ENCODE assay signal across 18 cellular contexts in the genomic region with DNA sequence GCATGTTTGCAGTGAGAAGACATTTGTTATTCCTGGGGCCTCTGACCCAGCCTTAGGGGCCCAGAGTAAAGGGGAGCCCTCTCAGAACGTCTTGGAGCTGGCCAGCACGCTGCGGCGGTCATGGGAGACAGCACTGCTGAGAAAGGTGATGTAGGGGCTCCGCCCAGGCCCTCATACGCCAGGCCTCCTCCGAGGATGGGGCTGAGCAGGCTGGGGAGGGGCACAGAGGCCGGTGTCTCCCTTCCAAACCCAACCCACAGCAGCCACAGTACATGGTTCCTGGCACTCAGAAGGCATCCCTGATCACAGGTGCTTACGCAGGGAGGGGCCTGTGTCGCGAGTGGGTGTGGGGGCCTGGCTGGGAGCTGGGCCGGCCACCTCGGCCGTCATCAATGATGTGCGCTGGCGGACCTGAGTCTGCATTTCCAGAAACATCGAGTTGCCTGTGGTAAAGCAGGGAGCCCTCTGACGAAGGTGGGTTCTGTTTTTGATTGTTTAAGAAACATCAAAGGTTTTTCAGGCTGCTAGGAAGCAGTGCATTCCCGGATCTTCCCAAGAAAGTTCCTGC. TPM values are rescaled to one million over a fixed set of nuclear protein-coding genes. Genes with fewer than 3 reads are reported as not detected.
DNase-seq lines count a peak whose midpoint lies in the region; ATAC-seq, FAIRE-seq and TF ChIP-seq lines count a peak whose summit lies in the region.
"Had no signal": no experiment of that assay in that cellular context is flagged by ENCODE, and none has a peak within 500 bp of the region (broad histone marks: within the 10 kb centered on the region; RNA-seq: fewer than 3 reads in every experiment).

No MANE protein-coding gene starts in this region.

- H2AFZ ChIP-seq in H1 (ENCODE audit: low read length): no peak overlapping the region
- H2AFZ ChIP-seq in osteoblast (ENCODE audit: low read length): no peak overlapping the region
- H2AFZ ChIP-seq: PC-9 had no signal

- no peak overlapping the region for H2BK20ac ChIP-seq in H1 (ENCODE audit: low read length)

- H3K27me3 ChIP-seq in H1 (replicated peaks in 1 of 4; ENCODE audit: control insufficient read depth in 3 of 4, extremely low read depth in 1 of 4, insufficient read depth in 3 of 4, low read length in 3 of 4): no peaks in the 10 kb centered on the region
- H3K27me3 ChIP-seq in osteoblast (ENCODE audit: insufficient read depth, low read length): peaks cover 3% of the 10 kb centered on the region
- no peaks in the 10 kb centered on the region for H3K27me3 ChIP-seq in naive thymus-derived CD4-positive, alpha-beta T cell (ENCODE audit: control insufficient read depth in 2 of 2, insufficient read depth in 2 of 2, low read length in 2 of 2)
- H3K27me3 ChIP-seq: BE2C had no signal

- TF ChIP-seq EP300 in H1 (IDR thresholded peaks at IDR 0.05; ENCODE audit: borderline replicate concordance in 1 of 2, low read depth in 2 of 2, low read length in 2 of 2): no peak

- FAIRE-seq in H1 (lab: Jason Lieb, UNC): no peak
- FAIRE-seq: A204.1, GM12878, K562 had no signal

- TF ChIP-seq RAD21 in H1 (IDR thresholded peaks at IDR 0.05 in 1 of 2, conservative IDR thresholded peaks at IDR 0.05 in 1 of 2; ENCODE audit: low read depth in 2 of 2, low read length in 2 of 2): no peak

- no peaks in the 10 kb centered on the region for H4K20me1 ChIP-seq in H1 (replicated peaks in 1 of 2; ENCODE audit: control insufficient read depth in 1 of 2, insufficient read depth in 2 of 2, low read length in 2 of 2)
- no peaks in the 10 kb centered on the region for H4K20me1 ChIP-seq in osteoblast (ENCODE audit: insufficient read depth, low read length)

- no peak overlapping the region for H4K5ac ChIP-seq in H1 (ENCODE audit: insufficient read length, low read depth, low read length)

- H3K4me2 ChIP-seq in H1 (ENCODE audit: insufficient read depth in 1 of 2, low read depth in 2 of 2, low read length in 2 of 2): no peak overlapping the region
- no peak overlapping the region for H3K4me2 ChIP-seq in osteoblast (ENCODE audit: insufficient read depth, low read length)
- H3K4me2 ChIP-seq: PC-9 had no signal

- H3K36me3 Mint-ChIP-seq in activated naive CD8-positive, alpha-beta T cell treated with anti-CD3 and anti-CD28 coated beads, Interleukin-2, amount 50 U/mL, for 24 hours (ENCODE audit: low read depth): no peaks in the 10 kb centered on the region
- H3K36me3 Mint-ChIP-seq in activated naive CD8-positive, alpha-beta T cell treated with anti-CD3 and anti-CD28 coated beads for 36 hours: no peaks in the 10 kb centered on the region
- no peaks in the 10 kb centered on the region for H3K36me3 Mint-ChIP-seq in naive thymus-derived CD4-positive, alpha-beta T cell
- H3K36me3 Mint-ChIP-seq: CD4-positive, alpha-beta memory T cell had no signal

- no peak overlapping the region for H2BK12ac ChIP-seq in H1 (ENCODE audit: low read depth, low read length)

- H3K18ac ChIP-seq in H1 (ENCODE audit: extremely low read depth, low read length): no peak overlapping the region

- H3K23me2 ChIP-seq in H1 (ENCODE audit: low read depth, low read length): no peaks in the 10 kb centered on the region

- 94% methylated on average over 19 of the region's 19 CpGs; no CpG with 5 or more reads in 1 of the 2 experiments for WGBS in H1 (ENCODE audit: extremely low coverage in 1 of 2, insufficient coverage in 1 of 2, insufficient read length in 1 of 2, insufficient replicate concordance in 2 of 2, low coverage in 1 of 2, low lambda C conversion rate in 2 of 2, missing lambda C conversion rate in 1 of 2), 2 experiments

- H2BK15ac ChIP-seq in H1 (ENCODE audit: low read length): peak overlapping the region; percentile 61; the same call in 1 of the 2 replicates

- peaks cover 7% of the 10 kb centered on the region for H3K4me1 Mint-ChIP-seq in activated naive CD8-positive, alpha-beta T cell treated with anti-CD3 and anti-CD28 coated beads, Interleukin-2, amount 50 U/mL, for 24 hours
- H3K4me1 Mint-ChIP-seq in activated naive CD8-positive, alpha-beta T cell treated with anti-CD3 and anti-CD28 coated beads for 36 hours: peaks cover 2% of the 10 kb centered on the region
- peaks cover 0 to 21% (median 0%) of the 10 kb centered on the region in 7 donors for H3K4me1 Mint-ChIP-seq in naive thymus-derived CD4-positive, alpha-beta T cell

- H2BK120ac ChIP-seq in H1 (replicated peaks; ENCODE audit: low read depth, low read length): no peak overlapping the region

- no peak overlapping the region for H2BK5ac ChIP-seq in H1 (ENCODE audit: low read depth, low read length)

- no peak overlapping the region for H3K56ac ChIP-seq in H1 (replicated peaks; ENCODE audit: insufficient read length, low read depth, low read length)

- no peak overlapping the region for H3K27ac Mint-ChIP-seq in activated naive CD8-positive, alpha-beta T cell treated with anti-CD3 and anti-CD28 coated beads, Interleukin-2, amount 50 U/mL, for 24 hours
- no peak overlapping the region for H3K27ac Mint-ChIP-seq in activated naive CD8-positive, alpha-beta T cell treated with anti-CD3 and anti-CD28 coated beads for 36 hours
- H3K27ac Mint-ChIP-seq in naive thymus-derived CD4-positive, alpha-beta T cell: peak overlapping the region in 3 of 9 donors; percentile 17 to 87 (median 28)

- no peaks in the 10 kb centered on the region for H3K79me1 ChIP-seq in H1 (ENCODE audit: low read depth, low read length)

- H2AK5ac ChIP-seq in H1 (ENCODE audit: low read depth, low read length): no peak overlapping the region

- no peak overlapping the region for H3K14ac ChIP-seq in H1 (ENCODE audit: insufficient read length)

- intact Hi-C loops in naive thymus-derived CD4-positive, alpha-beta T cell (cut with micrococcal nuclease): no loop called here

- peak; percentile 17 for ATAC-seq in activated naive CD8-positive, alpha-beta T cell treated with anti-CD3 and anti-CD28 coated beads, Interleukin-2, amount 50 U/mL, for 24 hours
- no peak for ATAC-seq in HG03196 (IDR thresholded peaks at IDR 0.05; ENCODE audit: unreplicated experiment)
- ATAC-seq in naive thymus-derived CD4-positive, alpha-beta T cell: no peak
- ATAC-seq: GM12878, K562 had no signal

- no peak overlapping the region for H3K23ac ChIP-seq in H1 (ENCODE audit: insufficient read length)

- H3K4me3 Mint-ChIP-seq in activated naive CD8-positive, alpha-beta T cell treated with anti-CD3 and anti-CD28 coated beads, Interleukin-2, amount 50 U/mL, for 24 hours: no peak overlapping the region
- no peak overlapping the region for H3K4me3 Mint-ChIP-seq in activated naive CD8-positive, alpha-beta T cell treated with anti-CD3 and anti-CD28 coated beads for 36 hours
- peak overlapping the region in 1 of 10 donors; percentile 60 for H3K4me3 Mint-ChIP-seq in naive thymus-derived CD4-positive, alpha-beta T cell

- H4K91ac ChIP-seq in H1 (replicated peaks; ENCODE audit: insufficient read length, low read length): no peak overlapping the region

- no peak overlapping the region for H3K4ac ChIP-seq in H1 (replicated peaks; ENCODE audit: insufficient read length, low read depth, low read length)

- H3K9ac ChIP-seq in H1 (replicated peaks in 1 of 4; ENCODE audit: extremely low read depth in 1 of 4, low read depth in 3 of 4, low read length in 3 of 4): no peak overlapping the region

- H3K79me2 ChIP-seq in H1 (ENCODE audit: control insufficient read depth in 1 of 2, insufficient read depth in 2 of 2, low read length in 2 of 2): no peaks in the 10 kb centered on the region
- H3K79me2 ChIP-seq in osteoblast (ENCODE audit: insufficient read depth, low read length): no peaks in the 10 kb centered on the region

- POLR2A ChIA-PET in H1 (lab: Charles Lee; ENCODE audit: partially characterized antibody): interaction anchor here (0.6 kb wide), 1 partner anchor 317 kb away, joined by 3 read pairs; no protein-coding TSS in a partner anchor
- POLR2A ChIA-PET in naive thymus-derived CD4-positive, alpha-beta T cell (lab: Charles Lee): no interaction called here

- H4K8ac ChIP-seq in H1 (ENCODE audit: extremely low read depth, insufficient read depth, low read length): no peak overlapping the region

- H3K27ac ChIP-seq in H1 (ENCODE audit: low read depth, low read length) (no peak overlapping the region), osteoblast (ENCODE audit: low read depth, low read length) (no peak overlapping the region)
- H3K27ac ChIP-seq in naive thymus-derived CD4-positive, alpha-beta T cell (ENCODE audit: low read depth, low read length): no peak overlapping the region
- H3K27ac ChIP-seq: PC-9 had no signal

- TF ChIP-seq POLR2A in H1 (IDR thresholded peaks at IDR 0.05; ENCODE audit: control extremely low read depth in 1 of 2, low read depth in 2 of 2, low read length in 2 of 2): no peak

- H3K9me3 ChIP-seq in H1 (ENCODE audit: insufficient read depth in 2 of 2, low read depth in 1 of 2, low read length in 1 of 2) (no peaks in the 10 kb centered on the region), osteoblast (ENCODE audit: low read depth, low read length) (no peaks in the 10 kb centered on the region)
- H3K9me3 ChIP-seq in naive thymus-derived CD4-positive, alpha-beta T cell (ENCODE audit: control insufficient read depth in 2 of 3, low read length in 3 of 3): no peaks in the 10 kb centered on the region
- H3K9me3 ChIP-seq: BE2C, HAP-1 had no signal

- H3K36me3 ChIP-seq in H1 (ENCODE audit: control insufficient read depth in 2 of 4, insufficient read depth in 4 of 4, low read length in 3 of 4) (no peaks in the 10 kb centered on the region), osteoblast (ENCODE audit: insufficient read depth, low read length) (no peaks in the 10 kb centered on the region)
- no peaks in the 10 kb centered on the region for H3K36me3 ChIP-seq in naive thymus-derived CD4-positive, alpha-beta T cell (ENCODE audit: control insufficient read depth in 2 of 3, insufficient read depth in 3 of 3, low read length in 3 of 3)
- H3K36me3 ChIP-seq: BE2C, HAP-1 had no signal

- CTCF ChIA-PET in H1 (lab: Charles Lee; ENCODE audit: partially characterized antibody): interaction anchor here (1.0 to 2.4 kb wide), 5 partner anchors 12 to 306 kb away, joined by 3 to 6 read pairs (median 3); no protein-coding TSS in a partner anchor
- CTCF ChIA-PET in naive thymus-derived CD4-positive, alpha-beta T cell (lab: Charles Lee): no interaction called here

- H3K4me1 ChIP-seq in H1 (replicated peaks in 1 of 4; ENCODE audit: control insufficient read depth in 3 of 4, insufficient read depth in 4 of 4, low read length in 3 of 4) (no peaks in the 10 kb centered on the region), osteoblast (ENCODE audit: insufficient read depth, low read length) (no peaks in the 10 kb centered on the region)
- H3K4me1 ChIP-seq in naive thymus-derived CD4-positive, alpha-beta T cell (ENCODE audit: control insufficient read depth in 2 of 2, insufficient read depth in 2 of 2, low read length in 2 of 2): no peaks in the 10 kb centered on the region
- H3K4me1 ChIP-seq: BE2C, HAP-1 had no signal

- DNase-seq in activated naive CD8-positive, alpha-beta T cell treated with anti-CD3 and anti-CD28 coated beads, Interleukin-2, amount 50 U/mL, for 24 hours: no peak
- DNase-seq in activated naive CD8-positive, alpha-beta T cell treated with anti-CD3 and anti-CD28 coated beads for 36 hours: no peak
- DNase-seq in H1 (ENCODE audit: low read depth in 1 of 2, low spot score in 2 of 2) (no peak), osteoblast (ENCODE audit: insufficient read length, low spot score, missing footprints) (peak; percentile 14), T-helper 2 cell (no peak)
- DNase-seq in stimulated activated CD8-positive, alpha-beta memory T cell treated with anti-CD3 and anti-CD28 coated beads, Interleukin-4, amount 100 ng/mL, for 48 hours: no peak
- DNase-seq in naive thymus-derived CD4-positive, alpha-beta T cell: no peak
- DNase-seq: BE2C; CD4-positive, alpha-beta memory T cell; NCI-H1417 treated with DMSO at 0.1 percent for 48 hours; NCI-H187 treated with DMSO at 0.1 percent for 48 hours; NCI-H345 had no signal

- H3K4me3 ChIP-seq in H1 (ENCODE audit: extremely low read depth in 1 of 4, insufficient read depth in 2 of 4, low read depth in 3 of 4, low read length in 4 of 4): no peak overlapping the region
- no peak overlapping the region for H3K4me3 ChIP-seq in osteoblast (ENCODE audit: insufficient read depth, low read length)
- H3K4me3 ChIP-seq in naive thymus-derived CD4-positive, alpha-beta T cell (ENCODE audit: low read length): no peak overlapping the region
- H3K4me3 ChIP-seq: GM12878, HAP-1, K562, PC-9 had no signal

- no peaks in the 10 kb centered on the region for H3K9me3 Mint-ChIP-seq in activated naive CD8-positive, alpha-beta T cell treated with anti-CD3 and anti-CD28 coated beads, Interleukin-2, amount 50 U/mL, for 24 hours
- no peaks in the 10 kb centered on the region for H3K9me3 Mint-ChIP-seq in activated naive CD8-positive, alpha-beta T cell treated with anti-CD3 and anti-CD28 coated beads for 36 hours
- H3K9me3 Mint-ChIP-seq in naive thymus-derived CD4-positive, alpha-beta T cell: peaks cover 0 to 2% (median 0%) of the 10 kb centered on the region in 11 donors

- TF ChIP-seq CTCF in H1 (IDR thresholded peaks at IDR 0.05; ENCODE audit: control extremely low read depth in 1 of 3, insufficient read depth in 1 of 3, low read depth in 1 of 3, low read length in 3 of 3) (no peak), osteoblast (IDR thresholded peaks at IDR 0.05; ENCODE audit: extremely low read depth, low read depth, low read length) (no peak)

- no peaks in the 10 kb centered on the region for H3K27me3 Mint-ChIP-seq in activated naive CD8-positive, alpha-beta T cell treated with anti-CD3 and anti-CD28 coated beads, Interleukin-2, amount 50 U/mL, for 24 hours
- H3K27me3 Mint-ChIP-seq in activated naive CD8-positive, alpha-beta T cell treated with anti-CD3 and anti-CD28 coated beads for 36 hours: no peaks in the 10 kb centered on the region
- peaks cover 0 to 4% (median 0%) of the 10 kb centered on the region in 5 donors for H3K27me3 Mint-ChIP-seq in naive thymus-derived CD4-positive, alpha-beta T cell

RNA-seq across cellular contexts. Expression of a gene that starts 51.0 kb away (rescaled TPM):
- total RNA-seq in activated naive CD8-positive, alpha-beta T cell treated with anti-CD3 and anti-CD28 coated beads for 36 hours: 1 to 10 TPM; 1.8 to 2.1 TPM
- total RNA-seq in H1 (2021; fragmentation: NEBNext Ultra II Directional; extraction: Animal tissue kit (Norgen Biotek cat#: 25700)): 131 and 141 TPM in 2 replicates
- 104 and 204 TPM in 2 replicates for polyA plus RNA-seq in H1 (2011; rRNA removed)
- polyA plus RNA-seq in H1 (2011; cell fraction: cytosol; rRNA removed): 80.0 TPM
- polyA plus RNA-seq in H1 (2011; cell fraction: nucleus; rRNA removed): 206 TPM
- 74.0 to 91.4 TPM (median 80.3 TPM) in 4 replicates for polyA plus RNA-seq in H1 (2012, experiment 1 of 2)
- polyA plus RNA-seq in H1 (2012, experiment 2 of 2): 31.1 TPM
- polyA plus RNA-seq in H1 (2013, experiment 1 of 2): 208 TPM
- polyA plus RNA-seq in H1 (2013, experiment 2 of 2): 187 TPM
- polyA minus RNA-seq in H1 (2011; rRNA and poly(A)+ RNA removed): 68.1 and 71.5 TPM in 2 replicates
- 54.3 TPM for polyA minus RNA-seq in H1 (2011; cell fraction: cytosol; rRNA and poly(A)+ RNA removed)
- 58.5 TPM for polyA minus RNA-seq in H1 (2011; cell fraction: nucleus; rRNA and poly(A)+ RNA removed)
- 307 and 324 TPM in 2 replicates for total RNA-seq in osteoblast
- total RNA-seq in naive thymus-derived CD4-positive, alpha-beta T cell: 1 to 10 TPM in 1 of 5 experiments, under 1 TPM in 1, not detected in 3; 0.47 to 3.1 TPM
- polyA plus RNA-seq in naive thymus-derived CD4-positive, alpha-beta T cell: 1 to 10 TPM in 1 of 2 donors, under 1 TPM in 1; 0.74 to 1.3 TPM
- total RNA-seq: CD4-positive, alpha-beta memory T cell had no signal
- polyA plus RNA-seq: K562 had no signal

Comparison
In these comparisons a context has a peak if more than half of its experiments do, and no peak if none do; other contexts are left out.
1. RNA of a gene that starts 51.0 kb away (total RNA-seq): 307 to 324 TPM in osteoblast and 131 to 141 TPM in H1; 1.8 to 2.1 TPM in activated naive CD8-positive, alpha-beta T cell treated with anti-CD3 and anti-CD28 coated beads for 36 hours and 0.47 to 3.1 TPM in naive thymus-derived CD4-positive, alpha-beta T cell; every median in the first group is over 10 times any median in the second.